ENCODE assay signal across 32 cellular contexts in genomic region chr1:211811848-211812247, GRCh38.
"Had no signal": no experiment of that assay in that cellular context is flagged by ENCODE, and none has a peak within 500 bp of the region (broad histone marks: within the 10 kb centered on the region; RNA-seq: fewer than 3 reads in every experiment).

No MANE protein-coding gene starts in this region.

- FAIRE-seq: TTC549 had no signal

- ATAC-seq: activated CD4-positive, alpha-beta T cell treated with anti-CD3 and anti-CD28 coated beads for 36 hours; activated CD4-positive, CD25-positive, alpha-beta regulatory T cell treated with anti-CD3 and anti-CD28 coated beads, Interleukin-2, amount 50 U/mL, for 24 hours; activated CD8-positive, alpha-beta T cell treated with anti-CD3 and anti-CD28 coated beads, Interleukin-2, amount 10 ng/mL, durations not matched to agents 7 days and 5 days; Panc1 had no signal

- H3K4me3 Mint-ChIP-seq: activated CD4-positive, alpha-beta T cell treated with anti-CD3 and anti-CD28 coated beads for 36 hours; activated CD4-positive, alpha-beta T cell treated with anti-CD3 and anti-CD28 coated beads, Interleukin-2, amount 10 ng/mL, durations not matched to agents 7 days and 5 days; activated CD8-positive, alpha-beta T cell treated with anti-CD3 and anti-CD28 coated beads, Interleukin-2, amount 10 ng/mL, durations not matched to agents 7 days and 5 days; activated naive CD4-positive, alpha-beta T cell treated with anti-CD3 and anti-CD28 coated beads for 36 hours; activated naive CD8-positive, alpha-beta T cell treated with anti-CD3 and anti-CD28 coated beads for 36 hours; activated T-cell treated with anti-CD3 and anti-CD28 coated beads, Interleukin-2, amount 50 U/mL, for 24 hours; activated T-helper 1 cell treated with anti-CD3 and anti-CD28 coated beads, Interleukin-12 subunit alpha, Interleukin-12 subunit beta, Interleukin-2, Interleukin-4 antibody, amounts not matched to agents 30 ng/mL and 10 ng/mL and 1 ng/mL, durations not matched to agents 14 hours and 24 hours and 36 hours; T-helper 1 cell treated with Interleukin-12 subunit alpha and Interleukin-12 subunit beta and Interleukin-4 antibody, amounts not matched to agents 30 μg/mL and 1 μg/mL, for 36 hours; T-helper 2 cell treated with Interferon-gamma antibody and Interleukin-4, amounts not matched to agents 5 μg/mL and 100 μg/mL, for 36 hours; WTC11 had no signal

- H3K27ac Mint-ChIP-seq: activated CD4-positive, alpha-beta T cell treated with anti-CD3 and anti-CD28 coated beads for 36 hours; activated CD4-positive, alpha-beta T cell treated with anti-CD3 and anti-CD28 coated beads, Interleukin-2, amount 10 ng/mL, durations not matched to agents 7 days and 5 days; activated CD8-positive, alpha-beta T cell treated with anti-CD3 and anti-CD28 coated beads, Interleukin-2, amount 10 ng/mL, durations not matched to agents 7 days and 5 days; activated naive CD4-positive, alpha-beta T cell treated with anti-CD3 and anti-CD28 coated beads for 36 hours; activated naive CD8-positive, alpha-beta T cell treated with anti-CD3 and anti-CD28 coated beads for 36 hours; activated T-cell treated with anti-CD3 and anti-CD28 coated beads, Interleukin-2, amount 50 U/mL, for 24 hours; activated T-helper 1 cell treated with anti-CD3 and anti-CD28 coated beads, Interleukin-12 subunit alpha, Interleukin-12 subunit beta, Interleukin-2, Interleukin-4 antibody, amounts not matched to agents 30 ng/mL and 10 ng/mL and 1 ng/mL, durations not matched to agents 14 hours and 24 hours and 36 hours; T-helper 1 cell treated with Interleukin-12 subunit alpha and Interleukin-12 subunit beta and Interleukin-4 antibody, amounts not matched to agents 30 μg/mL and 1 μg/mL, for 36 hours; T-helper 2 cell treated with Interferon-gamma antibody and Interleukin-4, amounts not matched to agents 5 μg/mL and 100 μg/mL, for 36 hours; WTC11 had no signal

- H3K4me1 Mint-ChIP-seq: activated CD4-positive, alpha-beta T cell treated with anti-CD3 and anti-CD28 coated beads for 36 hours; activated naive CD8-positive, alpha-beta T cell treated with anti-CD3 and anti-CD28 coated beads for 36 hours; WTC11 had no signal

- DNase-seq: activated CD4-positive, alpha-beta T cell treated with anti-CD3 and anti-CD28 coated beads for 36 hours; activated CD4-positive, alpha-beta T cell treated with anti-CD3 and anti-CD28 coated beads, Interleukin-2, amount 10 ng/mL, durations not matched to agents 7 days and 5 days; activated CD4-positive, alpha-beta T cell treated with anti-CD3 and anti-CD28 coated beads, Interleukin-2, amount 50 U/mL, for 48 hours; activated CD8-positive, alpha-beta T cell treated with anti-CD3 and anti-CD28 coated beads, Interleukin-2, amount 10 ng/mL, durations not matched to agents 7 days and 5 days; activated gamma-delta T cell treated with Interleukin-2 at 50 U/mL for 16 hours; activated naive CD4-positive, alpha-beta T cell treated with anti-CD3 and anti-CD28 coated beads for 36 hours; activated naive CD8-positive, alpha-beta T cell treated with anti-CD3 and anti-CD28 coated beads for 36 hours; activated T-cell treated with anti-CD3 and anti-CD28 coated beads, Interleukin-2, amount 50 U/mL, for 24 hours; amniotic stem cell; aorta; brain microvascular endothelial cell; central memory CD4-positive, alpha-beta T cell; Kasumi-1; KG1; MG63; NCI-H1092 treated with DMSO at 0.1 percent for 48 hours; NCI-H1417; NCI-H146; NCI-H187; NCI-H2029 treated with DMSO at 0.1 percent for 48 hours; NCI-H2107; NCI-H345; NCI-H524 treated with DMSO at 0.1 percent for 48 hours; SHP77 treated with DMSO at 0.1 percent for 48 hours; SK-N-SH had no signal

- H3K9me3 Mint-ChIP-seq: activated T-cell treated with anti-CD3 and anti-CD28 coated beads, Interleukin-2, amount 50 U/mL, for 24 hours; activated T-helper 1 cell treated with anti-CD3 and anti-CD28 coated beads, Interleukin-12 subunit alpha, Interleukin-12 subunit beta, Interleukin-2, Interleukin-4 antibody, amounts not matched to agents 30 ng/mL and 10 ng/mL and 1 ng/mL, durations not matched to agents 14 hours and 24 hours and 36 hours; T-helper 1 cell treated with Interleukin-12 subunit alpha and Interleukin-12 subunit beta and Interleukin-4 antibody, amounts not matched to agents 30 μg/mL and 1 μg/mL, for 36 hours; T-helper 2 cell treated with Interferon-gamma antibody and Interleukin-4, amounts not matched to agents 5 μg/mL and 100 μg/mL, for 36 hours had no signal

- H3K27me3 Mint-ChIP-seq: activated CD4-positive, alpha-beta T cell treated with anti-CD3 and anti-CD28 coated beads for 36 hours; activated CD4-positive, alpha-beta T cell treated with anti-CD3 and anti-CD28 coated beads, Interleukin-2, amount 10 ng/mL, durations not matched to agents 7 days and 5 days; activated naive CD8-positive, alpha-beta T cell treated with anti-CD3 and anti-CD28 coated beads for 36 hours; activated T-cell treated with anti-CD3 and anti-CD28 coated beads, Interleukin-2, amount 50 U/mL, for 24 hours had no signal
